15 cellular contexts compared by ENCODE assay signal in genomic region chr17:82943751-82944150, GRCh38.
"Had no signal": no experiment of that assay in that cellular context is flagged by ENCODE, and none has a peak within 500 bp of the region (broad histone marks: within the 10 kb centered on the region; RNA-seq: fewer than 3 reads in every experiment).

No MANE protein-coding gene starts in this region.

- H3K27ac ChIP-seq: brain microvascular endothelial cell, heart left ventricle, neutrophil, SJCRH30 had no signal

- H3K4me3 Mint-ChIP-seq: activated T-cell treated with anti-CD3 and anti-CD28 coated beads, Interleukin-2, amount 50 U/mL, for 72 hours; mesothelial cell of epicardium; stimulated activated naive CD8-positive, alpha-beta T cell treated with anti-CD3 and anti-CD28 coated beads, Interleukin-15, Interleukin-2, amounts not matched to agents 100 ng/mL and 50 ng/mL, for 24 hours; T-helper 2 cell treated with Interferon-gamma antibody and Interleukin-4, amounts not matched to agents 5 μg/mL and 100 μg/mL, for 36 hours had no signal

- H3K4me1 ChIP-seq: heart left ventricle, SJCRH30 had no signal

- H3K27ac Mint-ChIP-seq: activated T-cell treated with anti-CD3 and anti-CD28 coated beads, Interleukin-2, amount 50 U/mL, for 72 hours; mesothelial cell of epicardium; progenitor cell of endocrine pancreas; stimulated activated naive CD8-positive, alpha-beta T cell treated with anti-CD3 and anti-CD28 coated beads, Interleukin-15, Interleukin-2, amounts not matched to agents 100 ng/mL and 50 ng/mL, for 24 hours; T-helper 2 cell treated with Interferon-gamma antibody and Interleukin-4, amounts not matched to agents 5 μg/mL and 100 μg/mL, for 36 hours had no signal

- DNase-seq: activated CD4-positive, alpha-beta T cell treated with anti-CD3 and anti-CD28 coated beads, Interleukin-2, amount 50 U/mL, for 4 hours; activated naive CD4-positive, alpha-beta T cell treated with Interleukin-2 at 50 U/mL for 16 hours; activated T-cell treated with anti-CD3 and anti-CD28 coated beads, Interleukin-2, amount 50 U/mL, for 72 hours; brain microvascular endothelial cell; SJCRH30; stimulated activated CD4-positive, alpha-beta T cell treated with anti-CD3 and anti-CD28 coated beads, Interleukin-4, amount 100 ng/mL, for 1 hour; stimulated activated CD8-positive, alpha-beta memory T cell treated with anti-CD3 and anti-CD28 coated beads, Interleukin-4, amount 100 ng/mL, for 48 hours; SW 1271 had no signal

- H3K27me3 Mint-ChIP-seq: progenitor cell of endocrine pancreas; stimulated activated naive CD8-positive, alpha-beta T cell treated with anti-CD3 and anti-CD28 coated beads, Interleukin-15, Interleukin-2, amounts not matched to agents 100 ng/mL and 50 ng/mL, for 24 hours had no signal

- H3K27me3 ChIP-seq: brain microvascular endothelial cell, heart left ventricle, neutrophil, SJCRH30 had no signal

- ATAC-seq: activated CD4-positive, CD25-positive, alpha-beta regulatory T cell treated with anti-CD3 and anti-CD28 coated beads, Interleukin-2, amount 50 U/mL, for 24 hours; activated T-cell treated with anti-CD3 and anti-CD28 coated beads, Interleukin-2, amount 50 U/mL, for 72 hours; heart left ventricle had no signal

- H3K4me1 Mint-ChIP-seq: mesothelial cell of epicardium had no signal

- H3K4me3 ChIP-seq: heart left ventricle, SJCRH30 had no signal
